In the genomic region with DNA sequence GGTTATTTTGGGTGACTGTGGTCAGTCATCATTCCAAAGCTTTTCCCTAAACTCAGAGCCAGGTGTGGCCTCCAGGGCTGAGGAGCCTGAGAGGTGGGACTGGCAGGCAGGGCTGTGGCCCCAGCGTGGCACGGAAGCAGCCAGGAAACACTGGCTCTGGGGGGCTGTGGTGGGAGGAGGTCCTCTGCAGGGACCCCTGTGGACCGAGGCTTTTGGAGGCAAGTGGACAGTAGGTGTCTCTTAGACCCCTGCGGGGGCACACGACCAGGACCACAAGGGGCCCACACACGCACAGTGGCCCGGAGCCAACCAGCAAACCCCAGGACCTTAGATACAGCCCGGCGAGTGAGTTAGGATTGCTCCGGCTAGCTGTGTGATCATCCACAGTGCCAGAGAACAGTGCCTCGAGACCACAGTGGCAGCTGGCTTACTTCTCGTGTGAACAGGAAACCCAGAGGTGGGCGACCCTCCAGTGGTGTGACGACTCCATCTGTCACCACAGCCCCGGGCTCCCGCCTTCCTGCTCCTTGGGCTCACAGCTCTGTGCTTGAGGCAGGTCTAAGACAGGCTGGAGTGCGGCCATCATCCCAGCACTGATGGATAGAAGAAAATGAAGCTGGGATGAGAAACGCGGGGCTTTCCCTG, we compare ENCODE assay signal across 12 cellular contexts. TPM values are rescaled to one million over a fixed set of nuclear protein-coding genes. Genes with fewer than 3 reads are reported as not detected.
DNase-seq lines count a peak whose midpoint lies in the region; ATAC-seq and TF ChIP-seq lines count a peak whose summit lies in the region.
"Had no signal": no experiment of that assay in that cellular context is flagged by ENCODE, and none has a peak within 500 bp of the region (broad histone marks: within the 10 kb centered on the region; RNA-seq: fewer than 3 reads in every experiment).

No MANE protein-coding gene starts in this region.

- H3K36me3 Mint-ChIP-seq in activated T-cell treated with anti-CD3 and anti-CD28 coated beads, Interleukin-2, amount 50 U/mL, for 72 hours (ENCODE audit: insufficient read depth in 2 of 2) = peaks cover 5 to 11% of the 10 kb centered on the region in 2 donors
- H3K36me3 Mint-ChIP-seq in naive B cell (peaks cover 0 to 24% of the 10 kb centered on the region in 2 donors), mesothelial cell of epicardium (no peaks in the 10 kb centered on the region)

- peaks cover 5 to 10% of the 10 kb centered on the region in 2 donors for H3K9me3 Mint-ChIP-seq in activated T-cell treated with anti-CD3 and anti-CD28 coated beads, Interleukin-2, amount 50 U/mL, for 72 hours
- peaks cover 0 to 11% (median 0%) of the 10 kb centered on the region in 7 donors for H3K9me3 Mint-ChIP-seq in naive B cell
- H3K9me3 Mint-ChIP-seq in mesothelial cell of epicardium = peaks cover 5% of the 10 kb centered on the region

- peak overlapping the region; percentile 31 to 57 for H3K4me3 Mint-ChIP-seq in activated T-cell treated with anti-CD3 and anti-CD28 coated beads, Interleukin-2, amount 50 U/mL, for 72 hours
- no peak overlapping the region for H3K4me3 Mint-ChIP-seq in naive B cell
- no peak overlapping the region for H3K4me3 Mint-ChIP-seq in mesothelial cell of epicardium
- H3K4me3 Mint-ChIP-seq: GM23338 had no signal

- peaks cover 17% of the 10 kb centered on the region for H3K4me1 ChIP-seq in A673 (ENCODE audit: insufficient read depth, low read length, poor library complexity, severe bottlenecking)

- H3K27me3 Mint-ChIP-seq in activated T-cell treated with anti-CD3 and anti-CD28 coated beads, Interleukin-2, amount 50 U/mL, for 72 hours (ENCODE audit: low read depth) = peaks cover 23% of the 10 kb centered on the region
- peaks cover 26 to 40% (median 37%) of the 10 kb centered on the region in 3 donors for H3K27me3 Mint-ChIP-seq in naive B cell
- peaks cover 38% of the 10 kb centered on the region for H3K27me3 Mint-ChIP-seq in mesothelial cell of epicardium (ENCODE audit: low read depth)

- H3K4me3 ChIP-seq in A673 (ENCODE audit: low read depth, low read length, poor library complexity, severe bottlenecking) = no peak overlapping the region
- H3K4me3 ChIP-seq: GM23338 had no signal

- H3K27ac ChIP-seq in A673 (ENCODE audit: low read depth, low read length, poor library complexity, severe bottlenecking) = peak overlapping the region; percentile 46
- H3K27ac ChIP-seq: brain microvascular endothelial cell, C4-2B had no signal

- TF ChIP-seq CTCF in A673 (conservative IDR thresholded peaks at IDR 0.05; ENCODE audit: low read depth, low read length) = no peak
- TF ChIP-seq CTCF in mesothelial cell of epicardium (IDR thresholded peaks at IDR 0.05; ENCODE audit: unreplicated experiment) = no peak

- POLR2A ChIA-PET in A673 (lab: Charles Lee; ENCODE audit: low non-redundant PET) = interaction anchor here (0.9 kb wide), 1 partner anchor 64 kb away, joined by 12 read pairs; no protein-coding TSS in a partner anchor

- no peaks in the 10 kb centered on the region for H3K27me3 ChIP-seq in A673 (replicated peaks; ENCODE audit: insufficient read depth, low read depth, low read length, poor library complexity)

- H3K4me1 Mint-ChIP-seq in activated T-cell treated with anti-CD3 and anti-CD28 coated beads, Interleukin-2, amount 50 U/mL, for 72 hours (ENCODE audit: low read depth) = peaks cover 57% of the 10 kb centered on the region
- H3K4me1 Mint-ChIP-seq in naive B cell (peaks cover 17 to 39% (median 33%) of the 10 kb centered on the region in 3 donors), mesothelial cell of epicardium (peaks cover 2% of the 10 kb centered on the region)

- BruUV-seq in A673 (replicated peaks; lab: Mats Ljungman, UMichigan) = no TSS peak

- CTCF ChIA-PET in A673 (lab: Charles Lee) = interaction anchor here (0.7 kb wide), 1 partner anchor 11 kb away, joined by 5 read pairs; no protein-coding TSS in a partner anchor

- H3K27ac Mint-ChIP-seq in activated T-cell treated with anti-CD3 and anti-CD28 coated beads, Interleukin-2, amount 50 U/mL, for 72 hours = no peak overlapping the region
- H3K27ac Mint-ChIP-seq in naive B cell (peak overlapping the region in 1 of 6 donors; percentile 54), mesothelial cell of epicardium (no peak overlapping the region)
- H3K27ac Mint-ChIP-seq: GM23338 had no signal

- H3K36me3 ChIP-seq in A673 (ENCODE audit: insufficient read depth, low read length, poor library complexity, severe bottlenecking) = no peaks in the 10 kb centered on the region
- H3K36me3 ChIP-seq: brain microvascular endothelial cell had no signal

- intact Hi-C loops in A673 (cut with micrococcal nuclease; ENCODE audit: unreplicated experiment) = no loop called here

- no peaks in the 10 kb centered on the region for H3K9me3 ChIP-seq in A673 (ENCODE audit: low read depth, low read length, poor library complexity, severe bottlenecking)

- ATAC-seq in activated T-cell treated with anti-CD3 and anti-CD28 coated beads, Interleukin-2, amount 50 U/mL, for 72 hours (replicated peaks in 1 of 2) = peak; percentile 53
- ATAC-seq in naive B cell (ENCODE audit: low read depth in 2 of 2) (peak; percentile 43 to 52), GM21737 (IDR thresholded peaks at IDR 0.05; ENCODE audit: unreplicated experiment) (no peak), HG03135 (IDR thresholded peaks at IDR 0.05; ENCODE audit: unreplicated experiment) (no peak), HG03196 (IDR thresholded peaks at IDR 0.05; ENCODE audit: unreplicated experiment) (no peak)

- DNase-seq in A673 (ENCODE audit: low spot score) (no peak), NCI-H2171 treated with DMSO at 0.1 percent for 48 hours (lab: John Stamatoyannopoulos, UW) (peak; percentile 72), naive B cell (no peak), mesothelial cell of epicardium (ENCODE audit: low spot score in 2 of 2, unreplicated experiment in 2 of 2) (no peak)
- DNase-seq in activated T-cell treated with anti-CD3 and anti-CD28 coated beads, Interleukin-2, amount 50 U/mL, for 72 hours = peak; percentile 58 to 66
- DNase-seq: brain microvascular endothelial cell, NCI-H1930 had no signal

RNA-seq across cellular contexts. Expression of gene RTP5, which starts 1.6 kb away (rescaled TPM):
- total RNA-seq in A673 (2021) (0.20 TPM in 1 of 2 replicates, not detected in the other), mesothelial cell of epicardium (not detected in 3 replicates)
- total RNA-seq in activated T-cell treated with anti-CD3 and anti-CD28 coated beads, Interleukin-2, amount 50 U/mL, for 72 hours = under 1 TPM; 0.12 to 0.56 TPM
- polyA plus RNA-seq in naive B cell (ENCODE audit: low read depth in 6 of 6) = not detected
- total RNA-seq: GM23338 had no signal
- polyA plus RNA-seq: GM23338 had no signal

RNA-seq across cellular contexts. Expression of gene PDCD1, which starts 9.2 kb away (rescaled TPM):
- 0.34 and 0.35 TPM in 2 replicates for total RNA-seq in A673 (2021)
- 10 to 100 TPM; 15.7 to 23.0 TPM for total RNA-seq in activated T-cell treated with anti-CD3 and anti-CD28 coated beads, Interleukin-2, amount 50 U/mL, for 72 hours
- not detected for polyA plus RNA-seq in naive B cell (ENCODE audit: low read depth in 6 of 6)
- not detected in 3 replicates for total RNA-seq in mesothelial cell of epicardium

RNA-seq across cellular contexts. Expression of gene NEU4, which starts 58.9 kb away (rescaled TPM):
- total RNA-seq in A673 (2021) (38.5 and 48.4 TPM in 2 replicates), mesothelial cell of epicardium (0.87 to 1.8 TPM (median 1.7 TPM) in 3 replicates)
- 1 to 10 TPM in 1 of 2 donors, under 1 TPM in 1; 0.37 to 1.4 TPM for total RNA-seq in activated T-cell treated with anti-CD3 and anti-CD28 coated beads, Interleukin-2, amount 50 U/mL, for 72 hours
- 1 to 10 TPM in 1 of 6 donors, under 1 TPM in 1, not detected in 4; 0.55 to 1.7 TPM for polyA plus RNA-seq in naive B cell (ENCODE audit: low read depth in 6 of 6)

Comparison
In these comparisons a context has a peak if more than half of its experiments do, and no peak if none do; other contexts are left out.
1. DNase-seq: peak in NCI-H2171 treated with DMSO at 0.1 percent for 48 hours (single experiment) and activated T-cell treated with anti-CD3 and anti-CD28 coated beads, Interleukin-2, amount 50 U/mL, for 72 hours (2 of 2); none in A673 (single experiment), naive B cell (single experiment) and mesothelial cell of epicardium (0 of 2).
2. ATAC-seq: peak in activated T-cell treated with anti-CD3 and anti-CD28 coated beads, Interleukin-2, amount 50 U/mL, for 72 hours (2 of 2) and naive B cell (2 of 2); none in GM21737 (single experiment), HG03135 (single experiment) and HG03196 (single experiment).
3. H3K4me3 Mint-ChIP-seq: peak in activated T-cell treated with anti-CD3 and anti-CD28 coated beads, Interleukin-2, amount 50 U/mL, for 72 hours (2 of 2); none in naive B cell (0 of 8) and mesothelial cell of epicardium (single experiment).
4. RNA of gene PDCD1, which starts 9.2 kb away (total RNA-seq): 15.7 to 23.0 TPM in activated T-cell treated with anti-CD3 and anti-CD28 coated beads, Interleukin-2, amount 50 U/mL, for 72 hours; 0.34 to 0.35 TPM in A673 and not detected in mesothelial cell of epicardium; every median in the first group is over 10 times any median in the second.
5. RNA of gene NEU4, which starts 58.9 kb away (total RNA-seq): 38.5 to 48.4 TPM in A673; 0.37 to 1.4 TPM in activated T-cell treated with anti-CD3 and anti-CD28 coated beads, Interleukin-2, amount 50 U/mL, for 72 hours and 0.87 to 1.8 TPM in mesothelial cell of epicardium; every median in the first group is over 10 times any median in the second.